1 cellular context compared by ENCODE assay signal in the genomic region with DNA sequence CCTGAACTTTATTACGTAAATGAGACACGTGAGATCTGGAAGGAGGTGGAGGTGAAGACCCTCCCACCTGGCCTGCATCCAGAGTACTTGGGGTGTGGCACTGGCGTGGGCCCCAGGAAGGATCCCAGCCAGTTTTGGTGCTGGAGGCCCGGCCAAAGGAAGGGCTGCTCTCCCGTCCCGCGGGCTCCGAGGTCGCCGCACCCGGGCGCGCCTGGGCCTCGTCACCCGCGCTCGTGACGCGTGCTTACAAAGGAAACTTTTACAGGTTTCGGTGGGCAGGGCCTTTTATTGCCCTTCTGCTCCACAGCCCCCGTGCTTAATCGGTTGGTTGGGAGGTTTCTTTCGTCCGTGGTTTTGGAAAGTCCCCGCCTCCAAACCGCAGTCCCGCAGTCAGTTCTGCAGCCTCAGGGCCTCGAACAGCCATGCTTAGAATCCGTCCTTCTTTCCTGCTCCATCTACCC.
TF ChIP-seq lines count a peak whose summit lies in the region.

No MANE protein-coding gene starts in this region.

TF ChIP-seq in endothelial cell of umbilical vein, 7 proteins besides CTCF, POLR2A, EP300 and RAD21 (continued from another document):
- TF ChIP-seq GATA2 (IDR thresholded peaks at IDR 0.05; ENCODE audit: insufficient read depth, insufficient read length, low read depth, low read length) (no peak), POLR2AphosphoS5 (IDR thresholded peaks at IDR 0.05; ENCODE audit: insufficient read depth, low read depth, low read length) (no peak), JUN (IDR thresholded peaks at IDR 0.05; ENCODE audit: borderline replicate concordance, insufficient read depth, insufficient read length, low read depth) (no peak)
- TF ChIP-seq, protein P1, sequence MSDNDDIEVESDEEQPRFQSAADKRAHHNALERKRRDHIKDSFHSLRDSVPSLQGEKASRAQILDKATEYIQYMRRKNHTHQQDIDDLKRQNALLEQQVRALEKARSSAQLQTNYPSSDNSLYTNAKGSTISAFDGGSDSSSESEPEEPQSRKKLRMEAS (IDR thresholded peaks at IDR 0.05; ENCODE audit: insufficient read depth, insufficient read length), result no peak
